Comparison of ENCODE assay signal across 17 cellular contexts in the genomic region with DNA sequence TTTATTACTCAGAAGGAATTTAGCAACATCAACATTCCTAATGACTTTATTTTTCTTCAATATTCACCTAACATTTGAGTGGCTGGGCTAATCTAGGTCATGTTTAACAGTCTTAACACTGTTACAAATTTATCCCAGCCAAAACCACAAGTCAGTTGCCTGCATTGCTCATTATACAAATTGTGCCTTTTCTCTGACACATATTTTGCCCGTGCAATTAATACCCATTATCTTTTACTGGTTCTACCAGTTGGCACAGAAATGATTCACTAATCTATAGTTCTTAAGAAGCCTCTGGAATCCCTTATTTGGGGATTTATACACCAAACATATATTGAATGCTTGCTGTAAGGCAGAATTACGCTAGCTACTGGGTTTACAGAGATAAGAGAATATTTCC. TPM values are rescaled to one million over a fixed set of nuclear protein-coding genes. Genes with fewer than 3 reads are reported as not detected.
DNase-seq lines count a peak whose midpoint lies in the region; FAIRE-seq and TF ChIP-seq lines count a peak whose summit lies in the region.
"Had no signal": no experiment of that assay in that cellular context is flagged by ENCODE, and none has a peak within 500 bp of the region (broad histone marks: within the 10 kb centered on the region; RNA-seq: fewer than 3 reads in every experiment).

No MANE protein-coding gene starts in this region.

- no peaks in the 10 kb centered on the region for H3K4me1 ChIP-seq in testis
- H3K4me1 ChIP-seq: Caco-2 had no signal

- peak; percentile 12 for FAIRE-seq in GM18507 (lab: Jason Lieb, UNC)
- FAIRE-seq: G401.6, GM12891, HTR-8/SVneo had no signal

- TF ChIP-seq CTCF in fibroblast of villous mesenchyme (IDR thresholded peaks at IDR 0.05; ENCODE audit: insufficient read depth, low read depth, low read length): no peak
- no peak for TF ChIP-seq CTCF in retinal pigment epithelial cell (conservative IDR thresholded peaks at IDR 0.05; ENCODE audit: low read depth, low read length)
- no peak for TF ChIP-seq CTCF in testis (IDR thresholded peaks at IDR 0.05)

- H3K36me3 ChIP-seq in testis (ENCODE audit: low read depth, missing control alignments): no peaks in the 10 kb centered on the region

- WGBS in testis, 2 donors: 60 to 85% methylated on average over 2 of the region's 2 CpGs

- no peak overlapping the region for H3K27ac ChIP-seq in testis
- H3K27ac ChIP-seq: C4-2B had no signal

- H3K9me3 ChIP-seq in testis: no peaks in the 10 kb centered on the region
- H3K9me3 ChIP-seq: Caco-2 had no signal

- H3K4me3 ChIP-seq in fibroblast of villous mesenchyme (ENCODE audit: low read depth, low read length): no peak overlapping the region
- no peak overlapping the region for H3K4me3 ChIP-seq in retinal pigment epithelial cell (ENCODE audit: low read length)
- no peak overlapping the region for H3K4me3 ChIP-seq in testis

- DNase-seq in GM18507 (ENCODE audit: extremely low spot score, insufficient read length, low read depth) (no peak), amniotic epithelial cell (ENCODE audit: low read depth) (peak; percentile 11), fibroblast of villous mesenchyme (ENCODE audit: low read depth) (peak; percentile 20), retinal pigment epithelial cell (ENCODE audit: low read depth) (peak; percentile 75), testis (no peak), NCI-H748 (lab: John Stamatoyannopoulos, UW; ENCODE audit: unreplicated experiment) (no peak)
- DNase-seq in stimulated activated CD4-positive, alpha-beta T cell treated with anti-CD3 and anti-CD28 coated beads, Interleukin-12 subunit alpha, Interleukin-12 subunit beta, amount 100 ng/mL, for 4 hours: no peak
- DNase-seq: Caco-2; CD4-positive, alpha-beta T cell; GOT3; H7; HFFc6; IMR-90 had no signal

- H3K27me3 ChIP-seq in testis: no peaks in the 10 kb centered on the region

- no peak for TF ChIP-seq POLR2A in testis (IDR thresholded peaks at IDR 0.05)

- intact Hi-C loops in testis (cut with DNase I; ENCODE audit: low total_unique reads): no loop called here

RNA-seq across cellular contexts. Expression of gene ZCCHC2, which starts 46.3 kb away (rescaled TPM):
- total RNA-seq in fibroblast of villous mesenchyme (5.5 and 9.5 TPM in 2 replicates), testis (10 to 100 TPM; 46.2 to 56.9 TPM)
- 51.6 TPM for polyA plus RNA-seq in testis (ENCODE audit: insufficient read depth, low read depth, low replicate concordance)

Comparison
In these comparisons a context has a peak if more than half of its experiments do, and no peak if none do; other contexts are left out.
1. DNase-seq: peak in amniotic epithelial cell (single experiment), fibroblast of villous mesenchyme (single experiment) and retinal pigment epithelial cell (single experiment); none in GM18507 (single experiment), testis (single experiment), stimulated activated CD4-positive, alpha-beta T cell treated with anti-CD3 and anti-CD28 coated beads, Interleukin-12 subunit alpha, Interleukin-12 subunit beta, amount 100 ng/mL, for 4 hours (single experiment) and NCI-H748 (single experiment).